ENCODE assay signal across 20 cellular contexts in genomic region chr20:13930246-13930645, GRCh38.
DNase-seq lines count a peak whose midpoint lies in the region; ATAC-seq and TF ChIP-seq lines count a peak whose summit lies in the region.
"Had no signal": no experiment of that assay in that cellular context is flagged by ENCODE, and none has a peak within 500 bp of the region (broad histone marks: within the 10 kb centered on the region; RNA-seq: fewer than 3 reads in every experiment).

No MANE protein-coding gene starts in this region.

- H3K27ac ChIP-seq in osteoblast (ENCODE audit: low read depth, low read length), result no peak overlapping the region
- H3K27ac ChIP-seq: C4-2B, hepatocyte had no signal

- ATAC-seq in HG02759 (IDR thresholded peaks at IDR 0.05; ENCODE audit: unreplicated experiment), result peak; percentile 71
- no peak for ATAC-seq in activated CD4-positive, alpha-beta T cell treated with anti-CD3 and anti-CD28 coated beads for 36 hours
- ATAC-seq in HG02588 (IDR thresholded peaks at IDR 0.05; ENCODE audit: unreplicated experiment), result no peak
- no peak for ATAC-seq in HG03565 (IDR thresholded peaks at IDR 0.05; ENCODE audit: unreplicated experiment)

- no peaks in the 10 kb centered on the region for H3K4me1 ChIP-seq in osteoblast (ENCODE audit: insufficient read depth, low read length)

- in situ Hi-C loops in SK-MEL-5 (cut with HindIII; ENCODE audit: low pct_unique_long_range_greater_than_20kb, low sequenced_read_pairs), result no loop called here

- H3K4me2 ChIP-seq in osteoblast (ENCODE audit: insufficient read depth, low read length), result no peak overlapping the region
- H3K4me2 ChIP-seq: hepatocyte had no signal

- no peak overlapping the region for H2AFZ ChIP-seq in osteoblast (ENCODE audit: low read length)
- H2AFZ ChIP-seq: hepatocyte had no signal

- POLR2A ChIA-PET in activated CD4-positive, alpha-beta T cell treated with anti-CD3 and anti-CD28 coated beads for 36 hours (lab: Charles Lee), result interaction anchor here (0.6 kb wide), 1 partner anchor 361 kb away, joined by 3 read pairs; no protein-coding TSS in a partner anchor

- H3K27ac Mint-ChIP-seq in activated CD4-positive, alpha-beta T cell treated with anti-CD3 and anti-CD28 coated beads for 36 hours, result no peak overlapping the region
- H3K27ac Mint-ChIP-seq: activated B cell treated with CpG ODN at 0.5 μM for 24 hours; activated T-helper 2 cell treated with anti-CD3 and anti-CD28 coated beads, Interferon-gamma antibody, Interleukin-2, Interleukin-4, amounts not matched to agents 10 μg/mL and 5 μg/mL and 100 μg/mL, durations not matched to agents 14 hours and 24 hours and 36 hours had no signal

- no peak overlapping the region for H3K4me3 ChIP-seq in osteoblast (ENCODE audit: insufficient read depth, low read length)
- H3K4me3 ChIP-seq: hepatocyte had no signal

- H3K27me3 Mint-ChIP-seq in activated CD4-positive, alpha-beta T cell treated with anti-CD3 and anti-CD28 coated beads for 36 hours, result no peaks in the 10 kb centered on the region
- H3K27me3 Mint-ChIP-seq: activated B cell treated with CpG ODN at 0.5 μM for 24 hours had no signal

- no peaks in the 10 kb centered on the region for H3K9me3 Mint-ChIP-seq in activated CD4-positive, alpha-beta T cell treated with anti-CD3 and anti-CD28 coated beads for 36 hours (ENCODE audit: low read depth)
- H3K9me3 Mint-ChIP-seq: activated B cell treated with CpG ODN at 0.5 μM for 24 hours; activated T-helper 2 cell treated with anti-CD3 and anti-CD28 coated beads, Interferon-gamma antibody, Interleukin-2, Interleukin-4, amounts not matched to agents 10 μg/mL and 5 μg/mL and 100 μg/mL, durations not matched to agents 14 hours and 24 hours and 36 hours had no signal

- H4K20me1 ChIP-seq in osteoblast (ENCODE audit: insufficient read depth, low read length), result no peaks in the 10 kb centered on the region

- DNase-seq in GM03348 (ENCODE audit: low spot score) (peak; percentile 48), SK-MEL-5 (ENCODE audit: low read depth, low spot score) (peak; percentile 93), osteoblast (ENCODE audit: insufficient read length, low spot score, missing footprints) (peak; percentile 1), NCI-H1417 treated with DMSO at 0.1 percent for 48 hours (lab: John Stamatoyannopoulos, UW) (no peak)
- DNase-seq in activated CD4-positive, alpha-beta T cell treated with anti-CD3 and anti-CD28 coated beads for 36 hours, result no peak
- DNase-seq: activated B cell treated with CpG ODN at 0.5 μM for 24 hours; central memory CD4-positive, alpha-beta T cell; effector CD4-positive, alpha-beta T cell; Kasumi-1; mesendoderm; NCI-H1694; NCI-H345; SHP77; T-helper 2 cell had no signal

- no peaks in the 10 kb centered on the region for H3K79me2 ChIP-seq in osteoblast (ENCODE audit: insufficient read depth, low read length)
- H3K79me2 ChIP-seq: hepatocyte had no signal

- CTCF ChIA-PET in activated CD4-positive, alpha-beta T cell treated with anti-CD3 and anti-CD28 coated beads for 36 hours (lab: Charles Lee), result no interaction called here

- H3K36me3 ChIP-seq in osteoblast (ENCODE audit: insufficient read depth, low read length), result no peaks in the 10 kb centered on the region

- intact Hi-C loops in activated CD4-positive, alpha-beta T cell treated with anti-CD3 and anti-CD28 coated beads for 36 hours (cut with DNase I, micrococcal nuclease), result no loop called here

- no peak for TF ChIP-seq CTCF in osteoblast (IDR thresholded peaks at IDR 0.05; ENCODE audit: extremely low read depth, low read depth, low read length)

- H3K9me3 ChIP-seq in osteoblast (ENCODE audit: low read depth, low read length), result no peaks in the 10 kb centered on the region

- no peaks in the 10 kb centered on the region for H3K4me1 Mint-ChIP-seq in activated CD4-positive, alpha-beta T cell treated with anti-CD3 and anti-CD28 coated beads for 36 hours
- H3K4me1 Mint-ChIP-seq: activated B cell treated with CpG ODN at 0.5 μM for 24 hours had no signal

- no peak overlapping the region for H3K4me3 Mint-ChIP-seq in activated CD4-positive, alpha-beta T cell treated with anti-CD3 and anti-CD28 coated beads for 36 hours
- H3K4me3 Mint-ChIP-seq: activated B cell treated with CpG ODN at 0.5 μM for 24 hours had no signal

- no peaks in the 10 kb centered on the region for H3K36me3 Mint-ChIP-seq in activated CD4-positive, alpha-beta T cell treated with anti-CD3 and anti-CD28 coated beads for 36 hours (ENCODE audit: low read depth)

- no peaks in the 10 kb centered on the region for H3K27me3 ChIP-seq in osteoblast (ENCODE audit: insufficient read depth, low read length)
- H3K27me3 ChIP-seq: hepatocyte had no signal

Comparison
In these comparisons a context has a peak if more than half of its experiments do, and no peak if none do; other contexts are left out.
1. DNase-seq: peak in GM03348 (single experiment), SK-MEL-5 (single experiment) and osteoblast (single experiment); none in activated CD4-positive, alpha-beta T cell treated with anti-CD3 and anti-CD28 coated beads for 36 hours (single experiment) and NCI-H1417 treated with DMSO at 0.1 percent for 48 hours (single experiment).